Comparison of ENCODE assay signal across 8 cellular contexts in the genomic region with DNA sequence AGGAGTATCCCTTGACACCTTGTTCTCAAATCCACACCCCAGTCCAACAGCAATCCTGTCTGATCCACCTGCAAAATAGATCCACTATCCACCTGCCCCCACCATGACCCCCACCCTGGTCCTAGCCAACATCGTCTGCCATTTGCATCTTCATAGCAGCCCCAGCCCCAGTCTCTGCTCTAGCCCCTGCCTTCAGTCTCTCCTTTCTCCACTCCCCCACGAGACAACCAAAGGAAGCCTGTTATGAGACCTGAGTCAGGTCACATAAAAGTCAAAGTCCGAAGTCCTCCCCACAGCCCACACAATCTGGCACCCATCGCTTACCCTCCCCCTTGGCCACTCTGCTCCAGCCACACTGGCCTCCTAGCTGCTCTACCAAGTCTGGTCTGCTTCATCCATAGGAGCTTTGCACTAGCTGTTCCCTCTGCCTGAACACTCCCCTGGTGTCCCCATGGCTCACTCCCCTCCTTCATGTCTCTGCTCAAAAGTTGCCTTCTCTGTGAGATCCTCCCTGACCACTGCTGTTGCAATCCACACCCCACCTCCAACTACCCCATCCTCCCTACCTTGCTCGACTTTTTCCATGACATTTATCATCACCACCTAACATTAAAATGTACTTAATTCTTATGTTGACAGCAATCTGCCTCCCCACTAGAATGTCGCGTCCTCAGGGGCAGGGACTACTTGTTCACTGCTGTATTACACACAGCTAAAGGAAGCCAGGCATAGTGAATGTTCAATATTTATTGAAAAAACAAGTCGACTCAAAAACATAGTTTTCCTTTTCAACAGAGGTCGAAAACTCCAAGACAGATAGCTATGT. TPM values are rescaled to one million over a fixed set of nuclear protein-coding genes. Genes with fewer than 3 reads are reported as not detected.
DNase-seq lines count a peak whose midpoint lies in the region; ATAC-seq and TF ChIP-seq lines count a peak whose summit lies in the region.

No MANE protein-coding gene starts in this region.

- 8 to 10% methylated on average over 9 of the region's 9 CpGs for WGBS in gastroesophageal sphincter (ENCODE audit: low coverage in 1 of 2), 2 donors
- WGBS in psoas muscle, 3 donors: 14 to 24% (median 16%) methylated on average over 9 of the region's 9 CpGs

- peaks cover 35% of the 10 kb centered on the region for H3K4me1 Mint-ChIP-seq in activated naive CD4-positive, alpha-beta T cell treated with anti-CD3 and anti-CD28 coated beads for 36 hours (ENCODE audit: low read depth)
- peaks cover 30% of the 10 kb centered on the region for H3K4me1 Mint-ChIP-seq in activated CD8-positive, alpha-beta T cell treated with anti-CD3 and anti-CD28 coated beads for 36 hours (ENCODE audit: low read depth)

- peak; percentile 80 to 85 for TF ChIP-seq POLR2A in gastroesophageal sphincter (IDR thresholded peaks at IDR 0.05)

- peaks cover 2% of the 10 kb centered on the region for H3K27me3 Mint-ChIP-seq in activated naive CD4-positive, alpha-beta T cell treated with anti-CD3 and anti-CD28 coated beads for 36 hours (ENCODE audit: low read depth)
- H3K27me3 Mint-ChIP-seq in activated CD8-positive, alpha-beta T cell treated with anti-CD3 and anti-CD28 coated beads for 36 hours: peaks cover 2% of the 10 kb centered on the region

- no peaks in the 10 kb centered on the region for H3K9me3 Mint-ChIP-seq in activated naive CD4-positive, alpha-beta T cell treated with anti-CD3 and anti-CD28 coated beads for 36 hours
- H3K9me3 Mint-ChIP-seq in activated CD8-positive, alpha-beta T cell treated with anti-CD3 and anti-CD28 coated beads for 36 hours: no peaks in the 10 kb centered on the region

- TF ChIP-seq EP300 in gastroesophageal sphincter (IDR thresholded peaks at IDR 0.05): no peak

- no peak for TF ChIP-seq CTCF in activated CD8-positive, alpha-beta T cell treated with anti-CD3 and anti-CD28 coated beads for 36 hours (IDR thresholded peaks at IDR 0.05)
- peak in 1 of 4 experiments; percentile 12 for TF ChIP-seq CTCF in gastroesophageal sphincter (IDR thresholded peaks at IDR 0.05)
- no peak for TF ChIP-seq CTCF in psoas muscle (IDR thresholded peaks at IDR 0.05)

- H3K27me3 ChIP-seq in gastroesophageal sphincter: no peaks in the 10 kb centered on the region
- H3K27me3 ChIP-seq in psoas muscle (ENCODE audit: insufficient read depth in 3 of 3, low read length in 2 of 3): no peaks in the 10 kb centered on the region
- no peaks in the 10 kb centered on the region for H3K27me3 ChIP-seq in H7 (ENCODE audit: control insufficient read depth, insufficient read depth, low read length)

- POLR2A ChIA-PET in activated CD8-positive, alpha-beta T cell treated with anti-CD3 and anti-CD28 coated beads for 36 hours (lab: Charles Lee): interaction anchor here (1.0 to 2.2 kb wide), 9 partner anchors 13 to 76 kb away, joined by 3 to 80 read pairs (median 6); a partner anchor contains a TSS

- H3K4me1 ChIP-seq in gastroesophageal sphincter (peaks cover 0 to 47% (median 24%) of the 10 kb centered on the region in 3 donors), psoas muscle (peaks cover 14% of the 10 kb centered on the region)

- ATAC-seq in activated CD8-positive, alpha-beta T cell treated with anti-CD3 and anti-CD28 coated beads for 36 hours: no peak
- ATAC-seq in gastroesophageal sphincter: peak; percentile 6
- ATAC-seq in psoas muscle: peak in 3 of 4 donors; percentile 1 to 7 (median 2)

- H3K36me3 ChIP-seq in gastroesophageal sphincter: peaks cover 4 to 24% of the 10 kb centered on the region in 2 donors
- H3K36me3 ChIP-seq in psoas muscle (ENCODE audit: insufficient read depth in 1 of 2, low read depth in 1 of 2): peaks cover 0 to 17% of the 10 kb centered on the region in 2 donors
- H3K36me3 ChIP-seq in H7 (replicated peaks; ENCODE audit: control insufficient read depth, insufficient read depth, low read length): peaks cover 9% of the 10 kb centered on the region

- peak overlapping the region; percentile 85 for H3K27ac Mint-ChIP-seq in activated naive CD4-positive, alpha-beta T cell treated with anti-CD3 and anti-CD28 coated beads for 36 hours
- H3K27ac Mint-ChIP-seq in activated CD8-positive, alpha-beta T cell treated with anti-CD3 and anti-CD28 coated beads for 36 hours: peak overlapping the region; percentile 89

- CTCF ChIA-PET in activated naive CD4-positive, alpha-beta T cell treated with anti-CD3 and anti-CD28 coated beads for 36 hours (lab: Charles Lee): interaction anchor here (0.6 to 2.1 kb wide), 14 partner anchors 10 to 173 kb away, joined by 3 to 97 read pairs (median 5); a partner anchor contains a TSS
- CTCF ChIA-PET in activated CD8-positive, alpha-beta T cell treated with anti-CD3 and anti-CD28 coated beads for 36 hours (lab: Charles Lee): interaction anchor here (0.6 to 2.3 kb wide), 17 partner anchors 10 to 481 kb away, joined by 3 to 153 read pairs (median 6); a partner anchor contains a TSS

- H3K4me3 Mint-ChIP-seq in activated naive CD4-positive, alpha-beta T cell treated with anti-CD3 and anti-CD28 coated beads for 36 hours: peak overlapping the region; percentile 82
- H3K4me3 Mint-ChIP-seq in activated CD8-positive, alpha-beta T cell treated with anti-CD3 and anti-CD28 coated beads for 36 hours: peak overlapping the region; percentile 79

- H3K27ac ChIP-seq in gastroesophageal sphincter: peak overlapping the region; percentile 99 to 100 (median 99)
- H3K27ac ChIP-seq in psoas muscle: peak overlapping the region; percentile 96

- intact Hi-C loops in activated naive CD4-positive, alpha-beta T cell treated with anti-CD3 and anti-CD28 coated beads for 36 hours (cut with micrococcal nuclease): no loop called here
- intact Hi-C loops in activated CD8-positive, alpha-beta T cell treated with anti-CD3 and anti-CD28 coated beads for 36 hours (cut with micrococcal nuclease): loop anchor here (5.0 to 10.0 kb wide), 2 partner anchors 74 to 286 kb away; a partner anchor contains a TSS
- intact Hi-C loops in psoas muscle (cut with DNase I): loop anchor here in 1 of 2 donors (1.0 to 10.0 kb wide), 3 partner anchors 14 to 286 kb away; a partner anchor contains a TSS

- H3K4me3 ChIP-seq in gastroesophageal sphincter (peak overlapping the region; percentile 84 to 90), psoas muscle (peak overlapping the region; percentile 97), H7 (ENCODE audit: insufficient read depth, low read depth, low read length) (no peak overlapping the region)

- H3K9me3 ChIP-seq in gastroesophageal sphincter: no peaks in the 10 kb centered on the region
- no peaks in the 10 kb centered on the region for H3K9me3 ChIP-seq in psoas muscle

- H3K36me3 Mint-ChIP-seq in activated naive CD4-positive, alpha-beta T cell treated with anti-CD3 and anti-CD28 coated beads for 36 hours (ENCODE audit: low read depth): peaks cover 28% of the 10 kb centered on the region
- H3K36me3 Mint-ChIP-seq in activated CD8-positive, alpha-beta T cell treated with anti-CD3 and anti-CD28 coated beads for 36 hours (ENCODE audit: low read depth): peaks cover 28% of the 10 kb centered on the region

- peak; percentile 34 for DNase-seq in activated naive CD4-positive, alpha-beta T cell treated with anti-CD3 and anti-CD28 coated beads for 36 hours
- no peak for DNase-seq in activated naive CD4-positive, alpha-beta T cell treated with anti-CD3 and anti-CD28 coated beads, Interleukin-2, amount 50 U/mL, for 16 hours
- peak; percentile 26 for DNase-seq in activated CD8-positive, alpha-beta T cell treated with anti-CD3 and anti-CD28 coated beads for 36 hours
- DNase-seq in psoas muscle (peak; percentile 63 to 77), H7 (no peak), NCI-H1694 (lab: John Stamatoyannopoulos, UW) (no peak)
- DNase-seq in activated effector memory CD4-positive, alpha-beta T cell treated with Interleukin-2 at 50 U/mL for 16 hours: no peak

RNA-seq across cellular contexts. Expression of a gene that starts 1.2 kb away (rescaled TPM):
- 10 to 100 TPM; 27.3 to 34.6 TPM for total RNA-seq in activated naive CD4-positive, alpha-beta T cell treated with anti-CD3 and anti-CD28 coated beads for 36 hours
- 10 to 100 TPM; 35.9 to 42.8 TPM for total RNA-seq in activated CD8-positive, alpha-beta T cell treated with anti-CD3 and anti-CD28 coated beads for 36 hours
- total RNA-seq in gastroesophageal sphincter (10 to 100 TPM; 19.5 to 35.3 (median 23.4) TPM), psoas muscle (1 to 10 TPM; 6.8 to 8.0 (median 7.4) TPM)
- 1 to 10 TPM; 2.4 to 3.0 (median 2.7) TPM for polyA plus RNA-seq in psoas muscle
- 34.2 and 90.9 TPM in 2 replicates for total RNA-seq in H7 (2014; rRNA removed; shearing (Covaris generic))

RNA-seq across cellular contexts. Expression of a gene that starts 4.6 kb away (rescaled TPM):
- total RNA-seq in activated naive CD4-positive, alpha-beta T cell treated with anti-CD3 and anti-CD28 coated beads for 36 hours: 100 to 1,000 TPM; 113 to 116 TPM
- 10 to 100 TPM; 74.6 to 80.3 TPM for total RNA-seq in activated CD8-positive, alpha-beta T cell treated with anti-CD3 and anti-CD28 coated beads for 36 hours
- 100 to 1,000 TPM in 3 of 4 donors, 10 to 100 TPM in 1; 78.6 to 276 (median 158) TPM for total RNA-seq in gastroesophageal sphincter
- 100 to 1,000 TPM in 3 of 4 donors, 10 to 100 TPM in 1; 32.1 to 391 (median 184) TPM for total RNA-seq in psoas muscle
- 100 to 1,000 TPM in 1 of 3 donors, 10 to 100 TPM in 2; 80.8 to 178 (median 83.3) TPM for polyA plus RNA-seq in psoas muscle
- total RNA-seq in H7 (2014; rRNA removed; shearing (Covaris generic)): 2.2 and 6.4 TPM in 2 replicates

RNA-seq across cellular contexts. Expression of a gene that starts 20.0 kb away (rescaled TPM):
- total RNA-seq in activated naive CD4-positive, alpha-beta T cell treated with anti-CD3 and anti-CD28 coated beads for 36 hours: 10 to 100 TPM; 18.0 to 18.5 TPM
- 10 to 100 TPM; 19.5 to 19.8 TPM for total RNA-seq in activated CD8-positive, alpha-beta T cell treated with anti-CD3 and anti-CD28 coated beads for 36 hours
- total RNA-seq in gastroesophageal sphincter (10 to 100 TPM; 30.0 to 50.7 (median 36.4) TPM), psoas muscle (10 to 100 TPM; 25.0 to 33.6 (median 30.2) TPM)
- 10 to 100 TPM; 25.0 to 51.7 (median 26.9) TPM for polyA plus RNA-seq in psoas muscle
- 38.2 and 41.6 TPM in 2 replicates for total RNA-seq in H7 (2014; rRNA removed; shearing (Covaris generic))

RNA-seq across cellular contexts. Expression of a gene that starts 20.3 kb away (rescaled TPM):
- total RNA-seq in activated naive CD4-positive, alpha-beta T cell treated with anti-CD3 and anti-CD28 coated beads for 36 hours: 10 to 100 TPM; 31.9 to 34.9 TPM
- total RNA-seq in activated CD8-positive, alpha-beta T cell treated with anti-CD3 and anti-CD28 coated beads for 36 hours: 10 to 100 TPM; 35.5 to 36.5 TPM
- total RNA-seq in gastroesophageal sphincter: 10 to 100 TPM; 32.8 to 48.0 (median 44.0) TPM
- 10 to 100 TPM; 33.7 to 38.0 (median 34.6) TPM for total RNA-seq in psoas muscle
- 10 to 100 TPM; 34.1 to 58.0 (median 37.6) TPM for polyA plus RNA-seq in psoas muscle
- total RNA-seq in H7 (2014; rRNA removed; shearing (Covaris generic)): 20.7 and 21.6 TPM in 2 replicates

RNA-seq across cellular contexts. Expression of a gene that starts 24.5 kb away (rescaled TPM):
- total RNA-seq in activated naive CD4-positive, alpha-beta T cell treated with anti-CD3 and anti-CD28 coated beads for 36 hours: 1,000 to 10,000 TPM; 4,195 to 4,327 TPM
- total RNA-seq in activated CD8-positive, alpha-beta T cell treated with anti-CD3 and anti-CD28 coated beads for 36 hours: 1,000 to 10,000 TPM; 3,249 to 3,324 TPM
- 1,000 to 10,000 TPM; 1,023 to 1,769 (median 1,110) TPM for total RNA-seq in gastroesophageal sphincter
- total RNA-seq in psoas muscle: 1,000 to 10,000 TPM; 1,186 to 1,958 (median 1,553) TPM
- polyA plus RNA-seq in psoas muscle: 1,000 to 10,000 TPM; 2,324 to 3,255 (median 2,994) TPM
- 42.4 and 55.8 TPM in 2 replicates for total RNA-seq in H7 (2014; rRNA removed; shearing (Covaris generic))

Comparison
In these comparisons a context has a peak if more than half of its experiments do, and no peak if none do; other contexts are left out.
1. DNase-seq: peak in activated naive CD4-positive, alpha-beta T cell treated with anti-CD3 and anti-CD28 coated beads for 36 hours (single experiment), activated CD8-positive, alpha-beta T cell treated with anti-CD3 and anti-CD28 coated beads for 36 hours (single experiment) and psoas muscle (2 of 2); none in activated naive CD4-positive, alpha-beta T cell treated with anti-CD3 and anti-CD28 coated beads, Interleukin-2, amount 50 U/mL, for 16 hours (single experiment), H7 (single experiment), NCI-H1694 (single experiment) and activated effector memory CD4-positive, alpha-beta T cell treated with Interleukin-2 at 50 U/mL for 16 hours (single experiment).